ENCODE assay signal across 10 cellular contexts in genomic region chr12:12527820-12528296, GRCh38. TPM values are rescaled to one million over a fixed set of nuclear protein-coding genes. Genes with fewer than 3 reads are reported as not detected.
DNase-seq lines count a peak whose midpoint lies in the region; ATAC-seq and TF ChIP-seq lines count a peak whose summit lies in the region.
"Had no signal": no experiment of that assay in that cellular context is flagged by ENCODE, and none has a peak within 500 bp of the region (broad histone marks: within the 10 kb centered on the region; RNA-seq: fewer than 3 reads in every experiment).

No MANE protein-coding gene starts in this region.

- H3K36me3 ChIP-seq in left ventricle myocardium inferior (no peaks in the 10 kb centered on the region), right atrium auricular region (no peaks in the 10 kb centered on the region), mesenchymal stem cell (ENCODE audit: control insufficient read depth in 1 of 2, insufficient read depth in 2 of 2, low read depth in 1 of 2, low read length in 2 of 2) (no peaks in the 10 kb centered on the region)
- H3K36me3 ChIP-seq: breast epithelium had no signal

- H3K4me3 Mint-ChIP-seq in activated T-cell treated with anti-CD3 and anti-CD28 coated beads, Interleukin-2, amount 50 U/mL, for 4 hours: no peak overlapping the region
- H3K4me3 Mint-ChIP-seq in type B pancreatic cell: no peak overlapping the region

- no peak overlapping the region for H2BK5ac ChIP-seq in mesenchymal stem cell (ENCODE audit: low read depth, low read length, poor library complexity, severe bottlenecking)

- no peak overlapping the region for H4K8ac ChIP-seq in mesenchymal stem cell (ENCODE audit: low read length)

- H3K27me3 ChIP-seq in left ventricle myocardium inferior (ENCODE audit: low read depth): no peaks in the 10 kb centered on the region
- H3K27me3 ChIP-seq in right atrium auricular region: no peaks in the 10 kb centered on the region
- no peaks in the 10 kb centered on the region for H3K27me3 ChIP-seq in mesenchymal stem cell (ENCODE audit: control insufficient read depth in 1 of 2, insufficient read depth in 1 of 2, low read length in 2 of 2)
- H3K27me3 ChIP-seq: breast epithelium had no signal

- H4K91ac ChIP-seq in mesenchymal stem cell (ENCODE audit: low read length): no peak overlapping the region

- no peak overlapping the region for H3K4me2 ChIP-seq in mesenchymal stem cell (ENCODE audit: low read length, poor library complexity, severe bottlenecking)

- H3K27ac ChIP-seq in left ventricle myocardium inferior (replicated peaks) (peak overlapping the region; percentile 20), right atrium auricular region (no peak overlapping the region), mesenchymal stem cell (ENCODE audit: low read length, poor library complexity, severe bottlenecking) (no peak overlapping the region)

- peak overlapping the region; percentile 73 for H3K27ac Mint-ChIP-seq in type B pancreatic cell

- H3K4ac ChIP-seq in mesenchymal stem cell (ENCODE audit: low read depth in 1 of 2, low read length in 2 of 2): no peak overlapping the region

- no peak overlapping the region for H3K18ac ChIP-seq in mesenchymal stem cell (ENCODE audit: low read depth in 1 of 2, low read length in 2 of 2)

- intact Hi-C loops in left ventricle myocardium inferior (cut with micrococcal nuclease): no loop called here

- H3K14ac ChIP-seq in mesenchymal stem cell (ENCODE audit: low read length in 2 of 2): no peak overlapping the region

- H3K79me1 ChIP-seq in mesenchymal stem cell (replicated peaks; ENCODE audit: low read length, poor library complexity, severe bottlenecking): peaks cover 19% of the 10 kb centered on the region

- 84% methylated on average over 5 of the region's 5 CpGs for WGBS in mesenchymal stem cell

- no peak overlapping the region for H2AFZ ChIP-seq in mesenchymal stem cell (ENCODE audit: low read depth, low read length)

- no peak overlapping the region for H3K9ac ChIP-seq in mesenchymal stem cell (ENCODE audit: low read length)

- no peak overlapping the region for H2BK120ac ChIP-seq in mesenchymal stem cell (ENCODE audit: low read depth, low read length)

- H3K23ac ChIP-seq in mesenchymal stem cell (ENCODE audit: low read length in 2 of 2): no peak overlapping the region

- peaks cover 48% of the 10 kb centered on the region for H3K4me1 Mint-ChIP-seq in activated T-cell treated with anti-CD3 and anti-CD28 coated beads, Interleukin-2, amount 50 U/mL, for 4 hours (ENCODE audit: low read depth)
- peaks cover 7% of the 10 kb centered on the region for H3K4me1 Mint-ChIP-seq in type B pancreatic cell (ENCODE audit: unreplicated experiment)

- no peaks in the 10 kb centered on the region for H3K27me3 Mint-ChIP-seq in activated T-cell treated with anti-CD3 and anti-CD28 coated beads, Interleukin-2, amount 50 U/mL, for 4 hours (ENCODE audit: low read depth)
- H3K27me3 Mint-ChIP-seq in type B pancreatic cell: no peaks in the 10 kb centered on the region

- H3K4me3 ChIP-seq in left ventricle myocardium inferior (no peak overlapping the region), right atrium auricular region (no peak overlapping the region), mesenchymal stem cell (ENCODE audit: insufficient read depth in 1 of 2, low read depth in 1 of 2, low read length in 2 of 2) (no peak overlapping the region)
- H3K4me3 ChIP-seq: breast epithelium had no signal

- peak; percentile 32 to 47 for ATAC-seq in activated T-cell treated with anti-CD3 and anti-CD28 coated beads, Interleukin-2, amount 50 U/mL, for 4 hours
- ATAC-seq in left lobe of liver: peak; percentile 14

- DNase-seq in left ventricle myocardium inferior: no peak
- DNase-seq in right atrium auricular region (ENCODE audit: low spot score): no peak
- no peak for DNase-seq in activated T-cell treated with anti-CD3 and anti-CD28 coated beads, Interleukin-2, amount 50 U/mL, for 4 hours
- no peak for DNase-seq in left lobe of liver (ENCODE audit: low spot score)
- DNase-seq in type B pancreatic cell (ENCODE audit: extremely low spot score, unreplicated experiment): no peak
- DNase-seq in mesenchymal stem cell: no peak
- DNase-seq in NCI-H748 (lab: John Stamatoyannopoulos, UW; ENCODE audit: unreplicated experiment): no peak
- DNase-seq in UCSD-AML1 (lab: John Stamatoyannopoulos, UW; ENCODE audit: unreplicated experiment): no peak
- DNase-seq: stimulated activated CD4-positive, alpha-beta T cell treated with anti-CD3 and anti-CD28 coated beads, Interleukin-4, amount 100 ng/mL, for 24 hours had no signal

- H3K9me3 Mint-ChIP-seq in activated T-cell treated with anti-CD3 and anti-CD28 coated beads, Interleukin-2, amount 50 U/mL, for 4 hours: no peaks in the 10 kb centered on the region
- H3K9me3 Mint-ChIP-seq in type B pancreatic cell: no peaks in the 10 kb centered on the region

- TF ChIP-seq CTCF in left ventricle myocardium inferior (IDR thresholded peaks at IDR 0.05; ENCODE audit: borderline replicate concordance) (no peak), right atrium auricular region (IDR thresholded peaks at IDR 0.05) (no peak), type B pancreatic cell (conservative IDR thresholded peaks at IDR 0.05) (no peak)

- H3K4me1 ChIP-seq in left ventricle myocardium inferior (peaks cover 45% of the 10 kb centered on the region), right atrium auricular region (peaks cover 0 to 22% of the 10 kb centered on the region in 2 donors), mesenchymal stem cell (ENCODE audit: control insufficient read depth, insufficient read depth, low read depth, low read length) (no peaks in the 10 kb centered on the region)

- H3K36me3 Mint-ChIP-seq in activated T-cell treated with anti-CD3 and anti-CD28 coated beads, Interleukin-2, amount 50 U/mL, for 4 hours (ENCODE audit: insufficient read depth): peaks cover 13% of the 10 kb centered on the region
- H3K36me3 Mint-ChIP-seq in type B pancreatic cell: peaks cover 28% of the 10 kb centered on the region

- H3K9me3 ChIP-seq in left ventricle myocardium inferior (replicated peaks) (no peaks in the 10 kb centered on the region), right atrium auricular region (no peaks in the 10 kb centered on the region), mesenchymal stem cell (ENCODE audit: control insufficient read depth, low read length) (no peaks in the 10 kb centered on the region)
- H3K9me3 ChIP-seq: breast epithelium had no signal

- no peak overlapping the region for H2BK12ac ChIP-seq in mesenchymal stem cell (ENCODE audit: low read length in 2 of 2)

- no peak overlapping the region for H2BK15ac ChIP-seq in mesenchymal stem cell (ENCODE audit: low read depth, poor library complexity, severe bottlenecking)

- H2AK5ac ChIP-seq in mesenchymal stem cell (ENCODE audit: low read length, severe bottlenecking): no peak overlapping the region

RNA-seq across cellular contexts. Expression of gene DUSP16, which starts 34.8 kb away (rescaled TPM):
- total RNA-seq in left ventricle myocardium inferior (16.4 TPM), right atrium auricular region (10 to 100 TPM in 1 of 2 donors, 1 to 10 TPM in 1; 9.6 to 18.7 TPM), left lobe of liver (46.2 TPM), type B pancreatic cell (ENCODE audit: low replicate concordance) (52.1 and 240 TPM in 2 replicates)
- total RNA-seq in activated T-cell treated with anti-CD3 and anti-CD28 coated beads, Interleukin-2, amount 50 U/mL, for 4 hours: 10 to 100 TPM; 24.0 to 40.8 (median 34.9) TPM
- polyA plus RNA-seq in mesenchymal stem cell (2013, experiment 1 of 2): 6.2 TPM
- polyA plus RNA-seq in mesenchymal stem cell (2013, experiment 2 of 2): 6.2 TPM
